ENCODE assay signal across 10 cellular contexts in genomic region chr5:91219141-91219802, GRCh38.
DNase-seq lines count a peak whose midpoint lies in the region; ATAC-seq, FAIRE-seq and TF ChIP-seq lines count a peak whose summit lies in the region.
"Had no signal": no experiment of that assay in that cellular context is flagged by ENCODE, and none has a peak within 500 bp of the region (broad histone marks: within the 10 kb centered on the region; RNA-seq: fewer than 3 reads in every experiment).

No MANE protein-coding gene starts in this region.

- intact Hi-C loops in HepG2 (cut with micrococcal nuclease; ENCODE audit: unreplicated experiment), result loop anchor here (2.0 kb wide), 1 partner anchor 286 kb away; no protein-coding TSS in a partner anchor

- TF ChIP-seq RAD21 in HepG2 (CRISPR knock-in tag; IDR thresholded peaks at IDR 0.05), result no peak

- peak overlapping the region; percentile 30 for H3K4me3 Mint-ChIP-seq in astrocyte (ENCODE audit: unreplicated experiment)
- H3K4me3 Mint-ChIP-seq: stimulated activated naive CD8-positive, alpha-beta T cell treated with anti-CD3 and anti-CD28 coated beads, Interleukin-15, amount 100 ng/mL, for 72 hours had no signal

- no peaks in the 10 kb centered on the region for H3K79me2 ChIP-seq in astrocyte (ENCODE audit: insufficient read depth, low read length)
- H3K79me2 ChIP-seq in HepG2 (ENCODE audit: insufficient read depth, low read length), result no peaks in the 10 kb centered on the region

- H3K27ac Mint-ChIP-seq in astrocyte (ENCODE audit: unreplicated experiment), result peak overlapping the region; percentile 70
- H3K27ac Mint-ChIP-seq: stimulated activated naive CD8-positive, alpha-beta T cell treated with anti-CD3 and anti-CD28 coated beads, Interleukin-15, amount 100 ng/mL, for 72 hours had no signal

- no peaks in the 10 kb centered on the region for H3K9me3 ChIP-seq in astrocyte (ENCODE audit: insufficient read depth, low read depth, low read length)
- no peaks in the 10 kb centered on the region for H3K9me3 ChIP-seq in HepG2 (ENCODE audit: low read length)

- no TSS peak for BruUV-seq in HepG2 (replicated peaks; lab: Mats Ljungman, UMichigan)

- ATAC-seq in HepG2 (no peak; the same call in 2 of the 3 replicates), GM18517 (IDR thresholded peaks at IDR 0.05; ENCODE audit: unreplicated experiment) (no peak)
- ATAC-seq: stimulated activated naive CD8-positive, alpha-beta T cell treated with anti-CD3 and anti-CD28 coated beads, Interleukin-15, amount 100 ng/mL, for 72 hours had no signal

- no peak for FAIRE-seq in astrocyte (lab: Jason Lieb, UNC)
- no peak for FAIRE-seq in HepG2 (lab: Jason Lieb, UNC)
- FAIRE-seq in HTR-8/SVneo (lab: Jason Lieb, UNC), result no peak
- FAIRE-seq: A204.1 had no signal

- no peak for TF ChIP-seq EP300 in HepG2 (IDR thresholded peaks at IDR 0.05; ENCODE audit: low read depth in 2 of 2, low read length in 2 of 2)
- TF ChIP-seq EP300 in HepG2 (CRISPR knock-in tag; IDR thresholded peaks at IDR 0.05; ENCODE audit: borderline replicate concordance), result no peak

- no peak for TF ChIP-seq POLR2A in HepG2 (IDR thresholded peaks at IDR 0.05; ENCODE audit: insufficient read depth in 1 of 2, low read depth in 2 of 2, low read length in 2 of 2)

- H3K4me2 ChIP-seq in astrocyte (ENCODE audit: low read length) (no peak overlapping the region), HepG2 (ENCODE audit: low read depth, low read length) (no peak overlapping the region)

- POLR2A ChIA-PET in HepG2 (lab: Yijun Ruan, JAX), result interaction anchor here (1.0 kb wide), 1 partner anchor 164 kb away, joined by 3 read pairs; the partner anchor contains the start of gene ARRDC3

- in situ Hi-C loops in HepG2 (cut with HindIII; ENCODE audit: extremely low pct_ligation_motif_present, low pct_unique_long_range_greater_than_20kb), result loop anchor here (25.0 kb wide), 1 partner anchor 357 kb away; no protein-coding TSS in a partner anchor

- CTCF ChIA-PET in HepG2 (lab: Yijun Ruan, JAX; ENCODE audit: low intra/inter-chr PET ratio, low total read pairs), result interaction anchor here (1.3 kb wide), 1 partner anchor 166 kb away, joined by 6 read pairs; no protein-coding TSS in a partner anchor

- no peaks in the 10 kb centered on the region for H3K4me1 ChIP-seq in astrocyte (ENCODE audit: insufficient read depth, low read length)
- H3K4me1 ChIP-seq in HepG2 (ENCODE audit: insufficient read depth, low read length), result no peaks in the 10 kb centered on the region; the same call in 1 of the 2 replicates

- TF ChIP-seq CTCF in astrocyte (IDR thresholded peaks at IDR 0.05; ENCODE audit: insufficient read depth, low read depth, low read length), result no peak
- no peak for TF ChIP-seq CTCF in HepG2 (CRISPR knock-in tag; IDR thresholded peaks at IDR 0.05)

- H3K9me3 Mint-ChIP-seq in astrocyte (ENCODE audit: unreplicated experiment), result no peaks in the 10 kb centered on the region
- H3K9me3 Mint-ChIP-seq: stimulated activated naive CD8-positive, alpha-beta T cell treated with anti-CD3 and anti-CD28 coated beads, Interleukin-15, amount 100 ng/mL, for 72 hours had no signal

- H3K27ac ChIP-seq in astrocyte (ENCODE audit: low read depth, low read length), result no peak overlapping the region
- no peak overlapping the region for H3K27ac ChIP-seq in HepG2 (ENCODE audit: extremely low read length, insufficient read depth, low read length)

- H4K20me1 ChIP-seq in astrocyte (ENCODE audit: insufficient read depth, low read length), result no peaks in the 10 kb centered on the region
- H4K20me1 ChIP-seq in HepG2 (ENCODE audit: insufficient read depth, low read length), result no peaks in the 10 kb centered on the region

- DNase-seq in NCI-H2196 (lab: John Stamatoyannopoulos, UW; ENCODE audit: unreplicated experiment) (peak; percentile 2), NCI-H2196 treated with DMSO at 0.1 percent for 48 hours (lab: John Stamatoyannopoulos, UW; ENCODE audit: unreplicated experiment) (no peak), astrocyte (ENCODE audit: low read depth) (peak; percentile 73), HepG2 (ENCODE audit: low spot score) (no peak), ureter (ENCODE audit: low spot score) (peak; percentile 61), HTR-8/SVneo (ENCODE audit: insufficient read length, low spot score) (no peak)
- no peak for DNase-seq in stimulated activated CD8-positive, alpha-beta memory T cell treated with anti-CD3 and anti-CD28 coated beads, Interleukin-4, amount 100 ng/mL, for 48 hours
- DNase-seq: stimulated activated naive CD8-positive, alpha-beta T cell treated with anti-CD3 and anti-CD28 coated beads, Interleukin-15, amount 100 ng/mL, for 72 hours had no signal

- H3K36me3 ChIP-seq in astrocyte (ENCODE audit: insufficient read depth, low read length) (no peaks in the 10 kb centered on the region), HepG2 (replicated peaks in 1 of 2; ENCODE audit: control insufficient read depth in 1 of 2, insufficient read depth in 2 of 2, low read length in 2 of 2) (no peaks in the 10 kb centered on the region)

- H3K36me3 Mint-ChIP-seq in astrocyte (ENCODE audit: low read depth, unreplicated experiment), result no peaks in the 10 kb centered on the region

- H3K9ac ChIP-seq in astrocyte (ENCODE audit: low read length) (no peak overlapping the region), HepG2 (ENCODE audit: insufficient read depth, low read depth, low read length) (no peak overlapping the region)

- peaks cover 22% of the 10 kb centered on the region for H3K4me1 Mint-ChIP-seq in astrocyte (ENCODE audit: low read depth, unreplicated experiment)
- H3K4me1 Mint-ChIP-seq: stimulated activated naive CD8-positive, alpha-beta T cell treated with anti-CD3 and anti-CD28 coated beads, Interleukin-15, amount 100 ng/mL, for 72 hours had no signal

- 40% methylated on average over 4 of the region's 4 CpGs for WGBS in HepG2 (ENCODE audit: low lambda C conversion rate)

- H3K4me3 ChIP-seq in astrocyte (ENCODE audit: insufficient read depth, low read depth, low read length), result no peak overlapping the region
- H3K4me3 ChIP-seq in HepG2 (replicated peaks in 1 of 3; ENCODE audit: insufficient read depth in 1 of 3, low read depth in 2 of 3, low read length in 3 of 3), result no peak overlapping the region

- H3K27me3 Mint-ChIP-seq in astrocyte (ENCODE audit: low read depth, unreplicated experiment), result no peaks in the 10 kb centered on the region
- H3K27me3 Mint-ChIP-seq: stimulated activated naive CD8-positive, alpha-beta T cell treated with anti-CD3 and anti-CD28 coated beads, Interleukin-15, amount 100 ng/mL, for 72 hours had no signal

- H3K27me3 ChIP-seq in astrocyte (ENCODE audit: insufficient read depth, low read length) (no peaks in the 10 kb centered on the region), HepG2 (ENCODE audit: control insufficient read depth in 1 of 2, insufficient read depth in 2 of 2, low read length in 2 of 2) (no peaks in the 10 kb centered on the region)

- H2AFZ ChIP-seq in astrocyte (ENCODE audit: low read depth, low read length), result no peak overlapping the region
- H2AFZ ChIP-seq in HepG2 (ENCODE audit: low read length), result no peak overlapping the region

TF ChIP-seq in HepG2, 621 proteins besides CTCF, POLR2A, EP300 and RAD21:
- TF ChIP-seq ATF1 (CRISPR knock-in tag; IDR thresholded peaks at IDR 0.05) (no peak), PHF5A (CRISPR knock-in tag; IDR thresholded peaks at IDR 0.05; ENCODE audit: low read depth, unreplicated experiment) (no peak), ZSCAN22 (CRISPR knock-in tag; IDR thresholded peaks at IDR 0.05) (no peak), ZFP82 (CRISPR knock-in tag; IDR thresholded peaks at IDR 0.05; ENCODE audit: borderline replicate concordance) (0 out of 2 replicates have a peak, but pooled peaks have one; percentile 40), ZNF720 (CRISPR knock-in tag; IDR thresholded peaks at IDR 0.05) (no peak), ZNF260 (CRISPR knock-in tag; IDR thresholded peaks at IDR 0.05; ENCODE audit: borderline replicate concordance, low read depth) (no peak), TFE3 (CRISPR knock-in tag; IDR thresholded peaks at IDR 0.05) (no peak), TFAP4 (IDR thresholded peaks at IDR 0.05; ENCODE audit: borderline replicate concordance, low read depth) (no peak), CHD2 (IDR thresholded peaks at IDR 0.05; ENCODE audit: low read depth, low read length) (no peak), CEBPG (CRISPR knock-in tag; IDR thresholded peaks at IDR 0.05) (0 out of 2 replicates have a peak, but pooled peaks have one; percentile 28), AKAP8 (CRISPR knock-in tag; IDR thresholded peaks at IDR 0.05) (no peak)
- TF ChIP-seq, protein P1, sequence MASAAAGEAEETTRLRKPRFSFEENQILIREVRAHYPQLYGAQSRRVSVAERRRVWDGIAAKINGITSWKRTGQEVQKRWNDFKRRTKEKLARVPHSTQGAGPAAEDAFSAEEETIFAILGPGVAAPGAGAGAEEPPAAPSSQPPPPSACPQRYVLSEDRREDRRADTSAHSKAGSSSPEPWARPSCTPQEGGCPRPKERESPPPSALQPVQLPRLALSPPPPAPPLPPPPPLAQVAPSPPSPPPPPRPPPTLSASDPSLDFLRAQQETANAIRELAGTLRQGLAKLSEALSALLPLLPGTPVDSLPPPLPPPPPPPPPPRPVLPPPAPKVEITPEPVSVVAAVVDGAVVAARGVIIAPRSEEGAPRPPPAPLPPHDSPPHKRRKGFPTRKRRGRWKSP (CRISPR knock-in tag; IDR thresholded peaks at IDR 0.05), result no peak

Comparison
In these comparisons a context has a peak if more than half of its experiments do, and no peak if none do; other contexts are left out.
1. DNase-seq: peak in NCI-H2196 (single experiment), astrocyte (single experiment) and ureter (single experiment); none in NCI-H2196 treated with DMSO at 0.1 percent for 48 hours (single experiment), HepG2 (single experiment), stimulated activated CD8-positive, alpha-beta memory T cell treated with anti-CD3 and anti-CD28 coated beads, Interleukin-4, amount 100 ng/mL, for 48 hours (single experiment) and HTR-8/SVneo (single experiment).